In the genomic region with DNA sequence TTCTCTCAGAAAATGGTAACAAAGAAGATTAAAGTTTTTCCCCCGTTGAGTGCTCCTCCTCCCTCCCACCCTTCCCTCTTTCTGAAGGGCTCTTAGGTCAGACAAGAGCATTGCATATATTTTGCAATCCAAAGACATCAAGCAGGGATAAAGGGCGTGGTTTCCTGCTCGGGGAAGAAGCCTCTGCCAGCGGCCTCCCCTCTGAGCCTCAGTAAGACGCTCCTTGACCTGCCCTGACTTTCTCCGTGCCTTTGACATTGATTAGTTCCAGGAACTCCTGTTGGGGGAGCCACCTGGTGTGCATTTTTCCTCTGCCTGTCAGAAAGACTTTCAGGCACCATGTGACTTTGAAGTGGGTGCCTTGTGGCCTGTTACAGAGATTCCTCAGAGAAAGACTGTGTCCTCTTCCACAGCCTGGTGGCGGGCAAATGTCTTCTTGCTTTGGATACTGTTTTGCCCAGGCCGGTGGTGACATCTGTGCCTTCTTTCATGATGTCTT, we compare ENCODE assay signal across 8 cellular contexts.
DNase-seq lines count a peak whose midpoint lies in the region; ATAC-seq and TF ChIP-seq lines count a peak whose summit lies in the region.

No MANE protein-coding gene starts in this region.

- peak overlapping the region; percentile 12 for H3K4me3 Mint-ChIP-seq in GM23338
- peak overlapping the region; percentile 41 to 71 for H3K4me3 Mint-ChIP-seq in stimulated activated naive CD8-positive, alpha-beta T cell treated with anti-CD3 and anti-CD28 coated beads, Interleukin-15, amount 100 ng/mL, for 72 hours

- no peaks in the 10 kb centered on the region for H4K20me1 ChIP-seq in GM23338 (replicated peaks; ENCODE audit: insufficient read depth)

- no peaks in the 10 kb centered on the region for H3F3A ChIP-seq in GM23338 (replicated peaks; ENCODE audit: low read depth)

- H3K4me1 Mint-ChIP-seq in GM23338: peaks cover 45% of the 10 kb centered on the region
- peaks cover 34% of the 10 kb centered on the region for H3K4me1 Mint-ChIP-seq in stimulated activated naive CD8-positive, alpha-beta T cell treated with anti-CD3 and anti-CD28 coated beads, Interleukin-15, amount 100 ng/mL, for 72 hours

- no peak overlapping the region for H2AFZ ChIP-seq in GM23338

- peak; percentile 27 to 36 for TF ChIP-seq CTCF in GM23338 (conservative IDR thresholded peaks at IDR 0.05; ENCODE audit: low read depth in 2 of 2)

- H3K79me2 ChIP-seq in GM23338 (replicated peaks; ENCODE audit: insufficient read depth): no peaks in the 10 kb centered on the region

- no peak overlapping the region for H3K27ac ChIP-seq in GM23338 (ENCODE audit: low read depth)
- no peak overlapping the region for H3K27ac ChIP-seq in iPS-18a (ENCODE audit: low read length)

- H3K4me3 ChIP-seq in GM23338 (no peak overlapping the region), iPS-18a (ENCODE audit: low read length) (peak overlapping the region; percentile 13)

- no peaks in the 10 kb centered on the region; the same call in 1 of the 2 replicates for H3K9me2 ChIP-seq in GM23338 (ENCODE audit: insufficient read depth)

- ATAC-seq in GM23338 (peak; percentile 96), GM21390 (IDR thresholded peaks at IDR 0.05; ENCODE audit: unreplicated experiment) (no peak), GM21526 (IDR thresholded peaks at IDR 0.05; ENCODE audit: low FRiP score, unreplicated experiment) (no peak)
- peak; percentile 84 for ATAC-seq in stimulated activated naive CD8-positive, alpha-beta T cell treated with anti-CD3 and anti-CD28 coated beads, Interleukin-15, amount 100 ng/mL, for 72 hours

- no peak overlapping the region for H3K9ac ChIP-seq in iPS-18a (ENCODE audit: low read length)

- DNase-seq in GM23338 (ENCODE audit: low spot score) (peak; percentile 89), NCI-H510A (lab: John Stamatoyannopoulos, UW) (peak; percentile 69), NK-92 (lab: John Stamatoyannopoulos, UW; ENCODE audit: unreplicated experiment) (no peak)
- DNase-seq in activated T-cell treated with anti-CD3 and anti-CD28 coated beads, Interleukin-2, amount 50 U/mL, for 48 hours: peak; percentile 46 to 48
- peak; percentile 23 to 49 for DNase-seq in stimulated activated naive CD8-positive, alpha-beta T cell treated with anti-CD3 and anti-CD28 coated beads, Interleukin-15, amount 100 ng/mL, for 72 hours

- H3K36me3 ChIP-seq in GM23338 (ENCODE audit: insufficient read depth): no peaks in the 10 kb centered on the region; the same call in 1 of the 2 replicates
- H3K36me3 ChIP-seq in iPS-18a (ENCODE audit: control insufficient read depth, low read depth, low read length): no peaks in the 10 kb centered on the region

- no peaks in the 10 kb centered on the region for H3K27me3 ChIP-seq in GM23338 (ENCODE audit: insufficient read depth)
- peaks cover 5% of the 10 kb centered on the region for H3K27me3 ChIP-seq in iPS-18a (ENCODE audit: control insufficient read depth, insufficient read depth, low read length)

- peaks cover 12% of the 10 kb centered on the region for H3K27me3 Mint-ChIP-seq in GM23338 (ENCODE audit: insufficient read depth, low read depth, poor library complexity)
- H3K27me3 Mint-ChIP-seq in stimulated activated naive CD8-positive, alpha-beta T cell treated with anti-CD3 and anti-CD28 coated beads, Interleukin-15, amount 100 ng/mL, for 72 hours: no peaks in the 10 kb centered on the region

- no peaks in the 10 kb centered on the region for H3K9me3 ChIP-seq in iPS-18a (ENCODE audit: control insufficient read depth, low read depth, low read length)

- H3K36me3 Mint-ChIP-seq in GM23338 (ENCODE audit: low read depth): no peaks in the 10 kb centered on the region; the same call in 2 of the 3 replicates

- no peak overlapping the region for H3K4me2 ChIP-seq in GM23338

- H3K4me1 ChIP-seq in GM23338 (ENCODE audit: insufficient read depth) (peaks cover 41% of the 10 kb centered on the region), iPS-18a (ENCODE audit: control insufficient read depth, low read depth, low read length) (peaks cover 26% of the 10 kb centered on the region)

- peaks cover 5% of the 10 kb centered on the region; the same call in 2 of the 3 replicates for H3K9me3 Mint-ChIP-seq in GM23338
- peaks cover 0 to 14% of the 10 kb centered on the region in 2 donors for H3K9me3 Mint-ChIP-seq in stimulated activated naive CD8-positive, alpha-beta T cell treated with anti-CD3 and anti-CD28 coated beads, Interleukin-15, amount 100 ng/mL, for 72 hours

- no peak overlapping the region for H3K27ac Mint-ChIP-seq in GM23338
- peak overlapping the region; percentile 45 to 74 for H3K27ac Mint-ChIP-seq in stimulated activated naive CD8-positive, alpha-beta T cell treated with anti-CD3 and anti-CD28 coated beads, Interleukin-15, amount 100 ng/mL, for 72 hours

TF ChIP-seq in GM23338, 12 proteins besides CTCF, POLR2A, EP300 and RAD21:
- TF ChIP-seq EZH2 (IDR thresholded peaks at IDR 0.05; ENCODE audit: low read depth, unreplicated experiment) (no peak), NANOG (IDR thresholded peaks at IDR 0.05; ENCODE audit: borderline replicate concordance) (0 out of 2 replicates have a peak, but pooled peaks have one; percentile 6)
- TF ChIP-seq, protein P1, sequence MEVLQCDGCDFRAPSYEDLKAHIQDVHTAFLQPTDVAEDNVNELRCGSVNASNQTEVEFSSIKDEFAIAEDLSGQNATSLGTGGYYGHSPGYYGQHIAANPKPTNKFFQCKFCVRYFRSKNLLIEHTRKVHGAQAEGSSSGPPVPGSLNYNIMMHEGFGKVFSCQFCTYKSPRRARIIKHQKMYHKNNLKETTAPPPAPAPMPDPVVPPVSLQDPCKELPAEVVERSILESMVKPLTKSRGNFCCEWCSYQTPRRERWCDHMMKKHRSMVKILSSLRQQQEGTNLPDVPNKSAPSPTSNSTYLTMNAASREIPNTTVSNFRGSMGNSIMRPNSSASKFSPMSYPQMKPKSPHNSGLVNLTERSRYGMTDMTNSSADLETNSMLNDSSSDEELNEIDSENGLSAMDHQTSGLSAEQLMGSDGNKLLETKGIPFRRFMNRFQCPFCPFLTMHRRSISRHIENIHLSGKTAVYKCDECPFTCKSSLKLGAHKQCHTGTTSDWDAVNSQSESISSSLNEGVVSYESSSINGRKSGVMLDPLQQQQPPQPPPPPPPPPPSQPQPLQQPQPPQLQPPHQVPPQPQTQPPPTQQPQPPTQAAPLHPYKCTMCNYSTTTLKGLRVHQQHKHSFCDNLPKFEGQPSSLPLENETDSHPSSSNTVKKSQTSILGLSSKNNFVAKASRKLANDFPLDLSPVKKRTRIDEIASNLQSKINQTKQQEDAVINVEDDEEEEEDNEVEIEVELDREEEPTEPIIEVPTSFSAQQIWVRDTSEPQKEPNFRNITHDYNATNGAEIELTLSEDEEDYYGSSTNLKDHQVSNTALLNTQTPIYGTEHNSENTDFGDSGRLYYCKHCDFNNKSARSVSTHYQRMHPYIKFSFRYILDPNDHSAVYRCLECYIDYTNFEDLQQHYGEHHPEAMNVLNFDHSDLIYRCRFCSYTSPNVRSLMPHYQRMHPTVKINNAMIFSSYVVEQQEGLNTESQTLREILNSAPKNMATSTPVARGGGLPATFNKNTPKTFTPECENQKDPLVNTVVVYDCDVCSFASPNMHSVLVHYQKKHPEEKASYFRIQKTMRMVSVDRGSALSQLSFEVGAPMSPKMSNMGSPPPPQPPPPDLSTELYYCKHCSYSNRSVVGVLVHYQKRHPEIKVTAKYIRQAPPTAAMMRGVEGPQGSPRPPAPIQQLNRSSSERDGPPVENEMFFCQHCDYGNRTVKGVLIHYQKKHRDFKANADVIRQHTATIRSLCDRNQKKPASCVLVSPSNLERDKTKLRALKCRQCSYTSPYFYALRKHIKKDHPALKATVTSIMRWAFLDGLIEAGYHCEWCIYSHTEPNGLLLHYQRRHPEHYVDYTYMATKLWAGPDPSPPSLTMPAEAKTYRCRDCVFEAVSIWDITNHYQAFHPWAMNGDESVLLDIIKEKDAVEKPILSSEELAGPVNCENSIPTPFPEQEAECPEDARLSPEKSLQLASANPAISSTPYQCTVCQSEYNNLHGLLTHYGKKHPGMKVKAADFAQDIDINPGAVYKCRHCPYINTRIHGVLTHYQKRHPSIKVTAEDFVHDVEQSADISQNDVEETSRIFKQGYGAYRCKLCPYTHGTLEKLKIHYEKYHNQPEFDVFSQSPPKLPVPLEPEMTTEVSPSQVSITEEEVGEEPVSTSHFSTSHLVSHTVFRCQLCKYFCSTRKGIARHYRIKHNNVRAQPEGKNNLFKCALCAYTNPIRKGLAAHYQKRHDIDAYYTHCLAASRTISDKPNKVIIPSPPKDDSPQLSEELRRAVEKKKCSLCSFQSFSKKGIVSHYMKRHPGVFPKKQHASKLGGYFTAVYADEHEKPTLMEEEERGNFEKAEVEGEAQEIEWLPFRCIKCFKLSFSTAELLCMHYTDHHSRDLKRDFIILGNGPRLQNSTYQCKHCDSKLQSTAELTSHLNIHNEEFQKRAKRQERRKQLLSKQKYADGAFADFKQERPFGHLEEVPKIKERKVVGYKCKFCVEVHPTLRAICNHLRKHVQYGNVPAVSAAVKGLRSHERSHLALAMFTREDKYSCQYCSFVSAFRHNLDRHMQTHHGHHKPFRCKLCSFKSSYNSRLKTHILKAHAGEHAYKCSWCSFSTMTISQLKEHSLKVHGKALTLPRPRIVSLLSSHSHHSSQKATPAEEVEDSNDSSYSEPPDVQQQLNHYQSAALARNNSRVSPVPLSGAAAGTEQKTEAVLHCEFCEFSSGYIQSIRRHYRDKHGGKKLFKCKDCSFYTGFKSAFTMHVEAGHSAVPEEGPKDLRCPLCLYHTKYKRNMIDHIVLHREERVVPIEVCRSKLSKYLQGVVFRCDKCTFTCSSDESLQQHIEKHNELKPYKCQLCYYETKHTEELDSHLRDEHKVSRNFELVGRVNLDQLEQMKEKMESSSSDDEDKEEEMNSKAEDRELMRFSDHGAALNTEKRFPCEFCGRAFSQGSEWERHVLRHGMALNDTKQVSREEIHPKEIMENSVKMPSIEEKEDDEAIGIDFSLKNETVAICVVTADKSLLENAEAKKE (CRISPR knock-in tag; IDR thresholded peaks at IDR 0.05): peak; percentile 48; the same call in 1 of the 2 replicates

Comparison
In these comparisons a context has a peak if more than half of its experiments do, and no peak if none do; other contexts are left out.
1. ATAC-seq: peak in GM23338 (single experiment) and stimulated activated naive CD8-positive, alpha-beta T cell treated with anti-CD3 and anti-CD28 coated beads, Interleukin-15, amount 100 ng/mL, for 72 hours (single experiment); none in GM21390 (single experiment) and GM21526 (single experiment).